16 cellular contexts compared by ENCODE assay signal in genomic region chr1:33162141-33162540, GRCh38.
"Had no signal": no experiment of that assay in that cellular context is flagged by ENCODE, and none has a peak within 500 bp of the region (broad histone marks: within the 10 kb centered on the region; RNA-seq: fewer than 3 reads in every experiment).

No MANE protein-coding gene starts in this region.

- H3K9me3 ChIP-seq: adrenal gland, colonic mucosa, gastrocnemius medialis, spleen, tibial nerve, vagina had no signal

- H3K27ac Mint-ChIP-seq: memory B cell had no signal

- H3K4me3 Mint-ChIP-seq: memory B cell; naive thymus-derived CD4-positive, alpha-beta T cell had no signal

- H3K9me3 Mint-ChIP-seq: activated naive CD4-positive, alpha-beta T cell treated with anti-CD3 and anti-CD28 coated beads, Interleukin-2, amount 50 U/mL, for 72 hours; memory B cell had no signal

- H3K27me3 Mint-ChIP-seq: memory B cell; naive thymus-derived CD4-positive, alpha-beta T cell had no signal

- DNase-seq: activated CD4-positive, alpha-beta T cell treated with anti-CD3 and anti-CD28 coated beads for 1 hour; activated CD8-positive, alpha-beta memory T cell treated with anti-CD3 and anti-CD28 coated beads for 24 hours; activated CD8-positive, alpha-beta memory T cell treated with anti-CD3 and anti-CD28 coated beads, Interleukin-2, amount 50 U/mL, for 48 hours; activated gamma-delta T cell treated with Interleukin-2 at 50 U/mL for 16 hours; adrenal gland; colonic mucosa; gastrocnemius medialis; naive thymus-derived CD4-positive, alpha-beta T cell; spleen; stimulated activated naive CD4-positive, alpha-beta T cell; SW 1271; WERI-Rb-1 had no signal

- ATAC-seq: activated naive CD4-positive, alpha-beta T cell treated with anti-CD3 and anti-CD28 coated beads, Interleukin-2, amount 50 U/mL, for 72 hours; gastrocnemius medialis; naive thymus-derived CD4-positive, alpha-beta T cell had no signal

- H3K4me1 Mint-ChIP-seq: memory B cell had no signal

- H3K27ac ChIP-seq: colonic mucosa, gastrocnemius medialis, vagina, WERI-Rb-1 had no signal

- H3K36me3 Mint-ChIP-seq: activated naive CD4-positive, alpha-beta T cell treated with anti-CD3 and anti-CD28 coated beads, Interleukin-2, amount 50 U/mL, for 72 hours had no signal
